In the genomic region with DNA sequence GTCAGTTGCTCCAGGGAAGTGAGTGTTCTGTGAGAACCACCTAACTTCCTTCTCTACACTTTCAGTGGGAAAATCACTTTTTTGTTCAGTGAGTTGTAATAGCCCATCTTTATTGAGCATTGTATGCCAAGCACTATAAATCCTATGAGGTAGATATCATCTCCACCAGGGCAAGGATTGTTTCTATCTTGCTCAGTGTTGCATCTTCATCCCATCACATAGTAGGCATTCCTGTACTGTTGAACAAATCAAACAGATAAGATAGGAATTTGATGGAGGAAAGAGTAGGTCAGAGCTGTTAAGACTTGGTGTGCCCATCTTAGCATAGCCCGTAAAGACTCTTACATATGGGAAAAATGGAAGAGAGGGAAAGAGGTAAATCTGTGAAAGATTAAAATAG, we compare ENCODE assay signal across 1 cellular context.
TF ChIP-seq lines count a peak whose summit lies in the region.

No MANE protein-coding gene starts in this region.

TF ChIP-seq in IMR-90, 13 proteins besides CTCF, POLR2A, EP300 and RAD21:
- TF ChIP-seq ELK1 (IDR thresholded peaks at IDR 0.05; ENCODE audit: borderline replicate concordance, low read depth, low read length) (no peak), USF2 (IDR thresholded peaks at IDR 0.05; ENCODE audit: low read depth, low read length) (no peak), SMC3 (IDR thresholded peaks at IDR 0.05; ENCODE audit: low read depth, low read length) (no peak), MAFK (IDR thresholded peaks at IDR 0.05; ENCODE audit: low read depth, low read length) (no peak), NFE2L2 (IDR thresholded peaks at IDR 0.05; ENCODE audit: low read depth, low read length) (no peak), CHD1 (IDR thresholded peaks at IDR 0.05; ENCODE audit: low read depth, low read length) (no peak), BHLHE40 (IDR thresholded peaks at IDR 0.05; ENCODE audit: low read depth, low read length) (no peak), MXI1 (IDR thresholded peaks at IDR 0.05; ENCODE audit: borderline replicate concordance, low read depth, low read length) (no peak), RCOR1 (IDR thresholded peaks at IDR 0.05; ENCODE audit: insufficient replicate concordance, low read length) (no peak), RFX5 (IDR thresholded peaks at IDR 0.05; ENCODE audit: low read depth, low read length) (no peak)
